ENCODE assay signal across 1 cellular context in the genomic region with DNA sequence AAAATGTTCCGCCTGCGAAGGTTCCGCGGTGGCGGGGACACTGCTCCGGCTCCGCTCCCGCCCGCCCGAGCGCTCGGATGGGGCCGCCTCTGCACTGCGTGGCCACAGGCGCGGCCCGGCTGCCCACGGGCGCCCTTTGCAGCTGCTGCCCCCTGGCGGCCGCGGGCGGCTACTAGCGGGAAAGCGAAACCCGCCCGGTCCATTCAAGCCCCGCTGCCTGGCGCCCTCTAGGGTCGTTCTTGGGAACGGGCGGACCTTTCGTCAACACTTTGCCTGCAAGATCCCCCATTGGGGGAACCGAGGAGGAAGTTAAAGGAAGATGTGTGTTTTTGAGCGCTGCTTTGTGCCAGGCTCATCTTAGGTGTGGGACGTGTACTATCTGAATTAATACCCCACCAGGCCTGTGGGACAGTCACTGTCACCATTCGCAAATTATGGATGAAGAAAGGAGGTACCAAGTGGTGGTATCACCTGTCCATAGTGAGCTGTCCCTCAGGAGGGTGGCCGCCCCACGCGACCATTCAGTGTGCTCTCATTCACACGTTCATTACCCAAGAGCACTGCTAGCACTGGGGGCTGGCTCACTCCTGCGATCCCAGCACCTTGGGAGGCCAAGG.
TF ChIP-seq lines count a peak whose summit lies in the region.

No MANE protein-coding gene starts in this region.

TF ChIP-seq in K562, 482 proteins besides CTCF, POLR2A, EP300 and RAD21 (continued from another document and continues in another):
- TF ChIP-seq, protein P1, sequence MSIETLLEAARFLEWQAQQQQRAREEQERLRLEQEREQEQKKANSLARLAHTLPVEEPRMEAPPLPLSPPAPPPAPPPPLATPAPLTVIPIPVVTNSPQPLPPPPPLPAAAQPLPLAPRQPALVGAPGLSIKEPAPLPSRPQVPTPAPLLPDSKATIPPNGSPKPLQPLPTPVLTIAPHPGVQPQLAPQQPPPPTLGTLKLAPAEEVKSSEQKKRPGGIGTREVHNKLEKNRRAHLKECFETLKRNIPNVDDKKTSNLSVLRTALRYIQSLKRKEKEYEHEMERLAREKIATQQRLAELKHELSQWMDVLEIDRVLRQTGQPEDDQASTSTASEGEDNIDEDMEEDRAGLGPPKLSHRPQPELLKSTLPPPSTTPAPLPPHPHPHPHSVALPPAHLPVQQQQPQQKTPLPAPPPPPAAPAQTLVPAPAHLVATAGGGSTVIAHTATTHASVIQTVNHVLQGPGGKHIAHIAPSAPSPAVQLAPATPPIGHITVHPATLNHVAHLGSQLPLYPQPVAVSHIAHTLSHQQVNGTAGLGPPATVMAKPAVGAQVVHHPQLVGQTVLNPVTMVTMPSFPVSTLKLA (conservative IDR thresholded peaks at IDR 0.05) = peak in 1 of 2 experiments; percentile 43; a peak in 1 of 4 replicates
- peak; percentile 28; the same call in 1 of the 2 replicates for TF ChIP-seq ZBTB7A (IDR thresholded peaks at IDR 0.05; ENCODE audit: borderline replicate concordance, control insufficient read depth, low read depth, low read length)
- peak; percentile 46; the same call in 1 of the 2 replicates for TF ChIP-seq L3MBTL2 (IDR thresholded peaks at IDR 0.05)
- TF ChIP-seq, protein P2, sequence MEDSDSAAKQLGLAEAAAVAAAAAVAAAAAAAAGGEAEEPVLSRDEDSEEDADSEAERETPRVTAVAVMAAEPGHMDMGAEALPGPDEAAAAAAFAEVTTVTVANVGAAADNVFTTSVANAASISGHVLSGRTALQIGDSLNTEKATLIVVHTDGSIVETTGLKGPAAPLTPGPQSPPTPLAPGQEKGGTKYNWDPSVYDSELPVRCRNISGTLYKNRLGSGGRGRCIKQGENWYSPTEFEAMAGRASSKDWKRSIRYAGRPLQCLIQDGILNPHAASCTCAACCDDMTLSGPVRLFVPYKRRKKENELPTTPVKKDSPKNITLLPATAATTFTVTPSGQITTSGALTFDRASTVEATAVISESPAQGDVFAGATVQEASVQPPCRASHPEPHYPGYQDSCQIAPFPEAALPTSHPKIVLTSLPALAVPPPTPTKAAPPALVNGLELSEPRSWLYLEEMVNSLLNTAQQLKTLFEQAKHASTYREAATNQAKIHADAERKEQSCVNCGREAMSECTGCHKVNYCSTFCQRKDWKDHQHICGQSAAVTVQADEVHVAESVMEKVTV (CRISPR knock-in tag; IDR thresholded peaks at IDR 0.05) = peak; percentile 99
- peak; percentile 93 for TF ChIP-seq CTBP1 (IDR thresholded peaks at IDR 0.05; ENCODE audit: borderline replicate concordance)
- no peak for TF ChIP-seq RAD51 (IDR thresholded peaks at IDR 0.05; ENCODE audit: borderline replicate concordance, low read depth)
- 0 out of 2 replicates have a peak, but pooled peaks have one; percentile 48 for TF ChIP-seq ATF7 (IDR thresholded peaks at IDR 0.05)
- TF ChIP-seq, protein P3, sequence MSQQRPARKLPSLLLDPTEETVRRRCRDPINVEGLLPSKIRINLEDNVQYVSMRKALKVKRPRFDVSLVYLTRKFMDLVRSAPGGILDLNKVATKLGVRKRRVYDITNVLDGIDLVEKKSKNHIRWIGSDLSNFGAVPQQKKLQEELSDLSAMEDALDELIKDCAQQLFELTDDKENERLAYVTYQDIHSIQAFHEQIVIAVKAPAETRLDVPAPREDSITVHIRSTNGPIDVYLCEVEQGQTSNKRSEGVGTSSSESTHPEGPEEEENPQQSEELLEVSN (IDR thresholded peaks at IDR 0.05; ENCODE audit: borderline replicate concordance in 1 of 2, extremely low read depth in 1 of 2, insufficient read depth in 1 of 2, insufficient read length in 1 of 2, low read depth in 1 of 2, low read length in 1 of 2, poor library complexity in 1 of 2, severe bottlenecking in 1 of 2) = peak in 1 of 2 experiments; percentile 52
- TF ChIP-seq MAZ (CRISPR knock-in tag; conservative IDR thresholded peaks at IDR 0.05 in 1 of 2, IDR thresholded peaks at IDR 0.05 in 1 of 2) = peak; percentile 76 to 86; a peak in 3 of 4 replicates
- peak; percentile 91 for TF ChIP-seq XRCC5 (IDR thresholded peaks at IDR 0.05; ENCODE audit: low read depth, low read length)
- TF ChIP-seq C11orf30 (IDR thresholded peaks at IDR 0.05; ENCODE audit: low read depth) = no peak
- no peak for TF ChIP-seq MXI1 (IDR thresholded peaks at IDR 0.05; ENCODE audit: low read depth, low read length)
- TF ChIP-seq, protein P4, sequence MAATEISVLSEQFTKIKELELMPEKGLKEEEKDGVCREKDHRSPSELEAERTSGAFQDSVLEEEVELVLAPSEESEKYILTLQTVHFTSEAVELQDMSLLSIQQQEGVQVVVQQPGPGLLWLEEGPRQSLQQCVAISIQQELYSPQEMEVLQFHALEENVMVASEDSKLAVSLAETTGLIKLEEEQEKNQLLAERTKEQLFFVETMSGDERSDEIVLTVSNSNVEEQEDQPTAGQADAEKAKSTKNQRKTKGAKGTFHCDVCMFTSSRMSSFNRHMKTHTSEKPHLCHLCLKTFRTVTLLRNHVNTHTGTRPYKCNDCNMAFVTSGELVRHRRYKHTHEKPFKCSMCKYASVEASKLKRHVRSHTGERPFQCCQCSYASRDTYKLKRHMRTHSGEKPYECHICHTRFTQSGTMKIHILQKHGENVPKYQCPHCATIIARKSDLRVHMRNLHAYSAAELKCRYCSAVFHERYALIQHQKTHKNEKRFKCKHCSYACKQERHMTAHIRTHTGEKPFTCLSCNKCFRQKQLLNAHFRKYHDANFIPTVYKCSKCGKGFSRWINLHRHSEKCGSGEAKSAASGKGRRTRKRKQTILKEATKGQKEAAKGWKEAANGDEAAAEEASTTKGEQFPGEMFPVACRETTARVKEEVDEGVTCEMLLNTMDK (IDR thresholded peaks at IDR 0.05; ENCODE audit: borderline replicate concordance, insufficient read depth, low read depth, low read length, poor library complexity, severe bottlenecking) = peak; percentile 75
- no peak for TF ChIP-seq CBX1 (IDR thresholded peaks at IDR 0.05; ENCODE audit: low read depth)
- no peak for TF ChIP-seq FOXP1 (CRISPR knock-in tag; IDR thresholded peaks at IDR 0.05)
- peak; percentile 70 for TF ChIP-seq CCNT2 (IDR thresholded peaks at IDR 0.05; ENCODE audit: borderline replicate concordance, extremely low read depth, insufficient read length, low read depth, low read length)
- peak; percentile 49; the same call in 1 of the 2 replicates for TF ChIP-seq JUND (IDR thresholded peaks at IDR 0.05; ENCODE audit: borderline replicate concordance, low read depth, low read length)
- TF ChIP-seq JUND (tag; IDR thresholded peaks at IDR 0.05; ENCODE audit: borderline replicate concordance, low read depth, low read length) = no peak
- TF ChIP-seq SRSF1 (IDR thresholded peaks at IDR 0.05; ENCODE audit: low read depth, low read length) = no peak
- 0 out of 2 replicates have a peak, but pooled peaks have one; percentile 24 for TF ChIP-seq ZBTB1 (CRISPR knock-in tag; IDR thresholded peaks at IDR 0.05; ENCODE audit: borderline replicate concordance, low read depth)
- no peak for TF ChIP-seq STAT5B (CRISPR knock-in tag; IDR thresholded peaks at IDR 0.05)
- TF ChIP-seq, protein P5, sequence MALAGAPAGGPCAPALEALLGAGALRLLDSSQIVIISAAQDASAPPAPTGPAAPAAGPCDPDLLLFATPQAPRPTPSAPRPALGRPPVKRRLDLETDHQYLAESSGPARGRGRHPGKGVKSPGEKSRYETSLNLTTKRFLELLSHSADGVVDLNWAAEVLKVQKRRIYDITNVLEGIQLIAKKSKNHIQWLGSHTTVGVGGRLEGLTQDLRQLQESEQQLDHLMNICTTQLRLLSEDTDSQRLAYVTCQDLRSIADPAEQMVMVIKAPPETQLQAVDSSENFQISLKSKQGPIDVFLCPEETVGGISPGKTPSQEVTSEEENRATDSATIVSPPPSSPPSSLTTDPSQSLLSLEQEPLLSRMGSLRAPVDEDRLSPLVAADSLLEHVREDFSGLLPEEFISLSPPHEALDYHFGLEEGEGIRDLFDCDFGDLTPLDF (CRISPR knock-in tag; IDR thresholded peaks at IDR 0.05) = peak; percentile 68; the same call in 1 of the 2 replicates
- TF ChIP-seq RBM25 (IDR thresholded peaks at IDR 0.05; ENCODE audit: low read depth, low read length, severe bottlenecking) = peak; percentile 28
- TF ChIP-seq CC2D1A (IDR thresholded peaks at IDR 0.05) = peak; percentile 52; the same call in 1 of the 2 replicates
- peak; percentile 29 for TF ChIP-seq NEUROD1 (IDR thresholded peaks at IDR 0.05; ENCODE audit: borderline replicate concordance, low read depth, low read length, partially characterized antibody)
- TF ChIP-seq GABPB1 (CRISPR knock-in tag; IDR thresholded peaks at IDR 0.05) = peak; percentile 78
- peak; percentile 36; the same call in 1 of the 2 replicates for TF ChIP-seq EGR1 (conservative IDR thresholded peaks at IDR 0.05)
- TF ChIP-seq YY1 (IDR thresholded peaks at IDR 0.05; ENCODE audit: borderline replicate concordance in 1 of 3, control insufficient read depth in 1 of 3, extremely low read depth in 1 of 3, insufficient read depth in 3 of 3, insufficient read length in 1 of 3, insufficient replicate concordance in 2 of 3, low read depth in 1 of 3, low read length in 2 of 3) = peak in 2 of 3 experiments; percentile 44 to 60
- TF ChIP-seq SMC3 (conservative IDR thresholded peaks at IDR 0.05; ENCODE audit: insufficient read depth, low read depth, low read length) = peak; percentile 97
- TF ChIP-seq MYC (IDR thresholded peaks at IDR 0.05; ENCODE audit: low read depth, low read length) = peak; percentile 55
- TF ChIP-seq MYC (CRISPR knock-in tag; IDR thresholded peaks at IDR 0.05; ENCODE audit: borderline replicate concordance, low read depth) = no peak
- TF ChIP-seq TBL1XR1 (IDR thresholded peaks at IDR 0.05; ENCODE audit: low read length in 2 of 2) = peak in 1 of 2 experiments; percentile 35; a peak in 1 of 4 replicates
- peak; percentile 85 for TF ChIP-seq CXXC5 (CRISPR knock-in tag; IDR thresholded peaks at IDR 0.05)
- TF ChIP-seq, protein P6, sequence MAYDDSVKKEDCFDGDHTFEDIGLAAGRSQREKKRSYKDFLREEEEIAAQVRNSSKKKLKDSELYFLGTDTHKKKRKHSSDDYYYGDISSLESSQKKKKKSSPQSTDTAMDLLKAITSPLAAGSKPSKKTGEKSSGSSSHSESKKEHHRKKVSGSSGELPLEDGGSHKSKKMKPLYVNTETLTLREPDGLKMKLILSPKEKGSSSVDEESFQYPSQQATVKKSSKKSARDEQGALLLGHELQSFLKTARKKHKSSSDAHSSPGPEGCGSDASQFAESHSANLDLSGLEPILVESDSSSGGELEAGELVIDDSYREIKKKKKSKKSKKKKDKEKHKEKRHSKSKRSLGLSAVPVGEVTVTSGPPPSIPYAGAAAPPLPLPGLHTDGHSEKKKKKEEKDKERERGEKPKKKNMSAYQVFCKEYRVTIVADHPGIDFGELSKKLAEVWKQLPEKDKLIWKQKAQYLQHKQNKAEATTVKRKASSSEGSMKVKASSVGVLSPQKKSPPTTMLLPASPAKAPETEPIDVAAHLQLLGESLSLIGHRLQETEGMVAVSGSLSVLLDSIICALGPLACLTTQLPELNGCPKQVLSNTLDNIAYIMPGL (CRISPR knock-in tag; IDR thresholded peaks at IDR 0.05) = peak; percentile 60; the same call in 1 of the 2 replicates
- peak; percentile 89 for TF ChIP-seq ARID2 (IDR thresholded peaks at IDR 0.05)
- TF ChIP-seq, protein P7, sequence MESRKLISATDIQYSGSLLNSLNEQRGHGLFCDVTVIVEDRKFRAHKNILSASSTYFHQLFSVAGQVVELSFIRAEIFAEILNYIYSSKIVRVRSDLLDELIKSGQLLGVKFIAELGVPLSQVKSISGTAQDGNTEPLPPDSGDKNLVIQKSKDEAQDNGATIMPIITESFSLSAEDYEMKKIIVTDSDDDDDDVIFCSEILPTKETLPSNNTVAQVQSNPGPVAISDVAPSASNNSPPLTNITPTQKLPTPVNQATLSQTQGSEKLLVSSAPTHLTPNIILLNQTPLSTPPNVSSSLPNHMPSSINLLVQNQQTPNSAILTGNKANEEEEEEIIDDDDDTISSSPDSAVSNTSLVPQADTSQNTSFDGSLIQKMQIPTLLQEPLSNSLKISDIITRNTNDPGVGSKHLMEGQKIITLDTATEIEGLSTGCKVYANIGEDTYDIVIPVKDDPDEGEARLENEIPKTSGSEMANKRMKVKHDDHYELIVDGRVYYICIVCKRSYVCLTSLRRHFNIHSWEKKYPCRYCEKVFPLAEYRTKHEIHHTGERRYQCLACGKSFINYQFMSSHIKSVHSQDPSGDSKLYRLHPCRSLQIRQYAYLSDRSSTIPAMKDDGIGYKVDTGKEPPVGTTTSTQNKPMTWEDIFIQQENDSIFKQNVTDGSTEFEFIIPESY (CRISPR knock-in tag; IDR thresholded peaks at IDR 0.05) = 0 out of 2 replicates have a peak, but pooled peaks have one; percentile 56
- peak; percentile 66 for TF ChIP-seq FIP1L1 (IDR thresholded peaks at IDR 0.05; ENCODE audit: low read depth, low read length, poor library complexity, severe bottlenecking)
- peak; percentile 26; the same call in 1 of the 2 replicates for TF ChIP-seq RNF2 (IDR thresholded peaks at IDR 0.05)
- peak; percentile 59 for TF ChIP-seq SOX6 (IDR thresholded peaks at IDR 0.05)
- 0 out of 2 replicates have a peak, but pooled peaks have one; percentile 70 for TF ChIP-seq TARDBP (IDR thresholded peaks at IDR 0.05)
- no peak for TF ChIP-seq HNRNPK (IDR thresholded peaks at IDR 0.05; ENCODE audit: low read depth, low read length, poor library complexity, severe bottlenecking)
- 0 out of 2 replicates have a peak, but pooled peaks have one; percentile 54 for TF ChIP-seq LCOR (CRISPR knock-in tag; IDR thresholded peaks at IDR 0.05)
- no peak for TF ChIP-seq HSF4 (CRISPR knock-in tag; IDR thresholded peaks at IDR 0.05; ENCODE audit: borderline replicate concordance)
- TF ChIP-seq, protein P8, sequence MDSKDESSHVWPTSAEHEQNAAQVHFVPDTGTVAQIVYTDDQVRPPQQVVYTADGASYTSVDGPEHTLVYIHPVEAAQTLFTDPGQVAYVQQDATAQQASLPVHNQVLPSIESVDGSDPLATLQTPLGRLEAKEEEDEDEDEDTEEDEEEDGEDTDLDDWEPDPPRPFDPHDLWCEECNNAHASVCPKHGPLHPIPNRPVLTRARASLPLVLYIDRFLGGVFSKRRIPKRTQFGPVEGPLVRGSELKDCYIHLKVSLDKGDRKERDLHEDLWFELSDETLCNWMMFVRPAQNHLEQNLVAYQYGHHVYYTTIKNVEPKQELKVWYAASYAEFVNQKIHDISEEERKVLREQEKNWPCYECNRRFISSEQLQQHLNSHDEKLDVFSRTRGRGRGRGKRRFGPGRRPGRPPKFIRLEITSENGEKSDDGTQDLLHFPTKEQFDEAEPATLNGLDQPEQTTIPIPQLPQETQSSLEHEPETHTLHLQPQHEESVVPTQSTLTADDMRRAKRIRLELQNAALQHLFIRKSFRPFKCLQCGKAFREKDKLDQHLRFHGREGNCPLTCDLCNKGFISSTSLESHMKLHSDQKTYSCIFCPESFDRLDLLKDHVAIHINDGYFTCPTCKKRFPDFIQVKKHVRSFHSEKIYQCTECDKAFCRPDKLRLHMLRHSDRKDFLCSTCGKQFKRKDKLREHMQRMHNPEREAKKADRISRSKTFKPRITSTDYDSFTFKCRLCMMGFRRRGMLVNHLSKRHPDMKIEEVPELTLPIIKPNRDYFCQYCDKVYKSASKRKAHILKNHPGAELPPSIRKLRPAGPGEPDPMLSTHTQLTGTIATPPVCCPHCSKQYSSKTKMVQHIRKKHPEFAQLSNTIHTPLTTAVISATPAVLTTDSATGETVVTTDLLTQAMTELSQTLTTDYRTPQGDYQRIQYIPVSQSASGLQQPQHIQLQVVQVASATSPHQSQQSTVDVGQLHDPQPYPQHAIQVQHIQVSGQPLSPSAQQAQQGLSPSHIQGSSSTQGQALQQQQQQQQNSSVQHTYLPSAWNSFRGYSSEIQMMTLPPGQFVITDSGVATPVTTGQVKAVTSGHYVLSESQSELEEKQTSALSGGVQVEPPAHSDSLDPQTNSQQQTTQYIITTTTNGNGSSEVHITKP (IDR thresholded peaks at IDR 0.05; ENCODE audit: partially characterized antibody) = peak; percentile 86
